9 cellular contexts compared by ENCODE assay signal in genomic region chr1:33641099-33641830, GRCh38.
DNase-seq lines count a peak whose midpoint lies in the region; ATAC-seq and TF ChIP-seq lines count a peak whose summit lies in the region.
"Had no signal": no experiment of that assay in that cellular context is flagged by ENCODE, and none has a peak within 500 bp of the region (broad histone marks: within the 10 kb centered on the region; RNA-seq: fewer than 3 reads in every experiment).

No MANE protein-coding gene starts in this region.

- TF ChIP-seq POLR2A in adrenal gland (IDR thresholded peaks at IDR 0.05) (no peak), Peyer's patch (IDR thresholded peaks at IDR 0.05) (no peak)

- ATAC-seq in lower lobe of right lung = no peak

- intact Hi-C loops in adrenal gland (cut with DNase I) (no loop called here), lower lobe of right lung (cut with DNase I) (no loop called here)

- H3K36me3 Mint-ChIP-seq in HFFc6 (ENCODE audit: low read depth) = no peaks in the 10 kb centered on the region

- 79 to 90% (median 81%) methylated on average over 5 of the region's 5 CpGs for WGBS in adrenal gland, 4 donors

- H3K27me3 Mint-ChIP-seq in HFFc6 (ENCODE audit: insufficient read depth) = peaks cover 5% of the 10 kb centered on the region

- H3K4me1 Mint-ChIP-seq in HFFc6 (ENCODE audit: low read depth) = peaks cover 5% of the 10 kb centered on the region; the same call in 1 of the 2 replicates

- TF ChIP-seq CTCF in HFFc6 (IDR thresholded peaks at IDR 0.05) = peak; percentile 67
- TF ChIP-seq CTCF in adrenal gland (IDR thresholded peaks at IDR 0.05) = peak in 5 of 6 experiments; percentile 11 to 26 (median 20)
- TF ChIP-seq CTCF in lower lobe of right lung (IDR thresholded peaks at IDR 0.05) = peak; percentile 16
- TF ChIP-seq CTCF in Peyer's patch (IDR thresholded peaks at IDR 0.05) = peak in 3 of 6 experiments; percentile 48 to 53 (median 51)

- H3K9me3 ChIP-seq in adrenal gland (replicated peaks in 1 of 3) (no peaks in the 10 kb centered on the region), lower lobe of right lung (no peaks in the 10 kb centered on the region), Peyer's patch (no peaks in the 10 kb centered on the region)

- H3K27ac ChIP-seq in adrenal gland (no peak overlapping the region), lower lobe of right lung (no peak overlapping the region), Peyer's patch (no peak overlapping the region)

- no peaks in the 10 kb centered on the region for H3K4me1 ChIP-seq in adrenal gland (replicated peaks in 1 of 2)
- H3K4me1 ChIP-seq in lower lobe of right lung = no peaks in the 10 kb centered on the region
- peaks cover 0 to 4% (median 0%) of the 10 kb centered on the region in 4 donors for H3K4me1 ChIP-seq in Peyer's patch

- peak; percentile 59 for DNase-seq in DMS153 (lab: John Stamatoyannopoulos, UW)
- peak; percentile 10 for DNase-seq in HFFc6
- no peak for DNase-seq in adrenal gland
- no peak for DNase-seq in lower lobe of right lung
- no peak for DNase-seq in activated CD4-positive, alpha-beta T cell treated with anti-CD3 and anti-CD28 coated beads for 1 hour
- DNase-seq in NCI-H146 (lab: John Stamatoyannopoulos, UW) = no peak
- DNase-seq in Peyer's patch = no peak
- DNase-seq in activated gamma-delta T cell treated with Interleukin-2 at 50 U/mL for 16 hours = no peak

- H3K9me3 Mint-ChIP-seq in HFFc6 = no peaks in the 10 kb centered on the region
- H3K9me3 Mint-ChIP-seq: dendritic cell treated with granulocyte-macrophage colony-stimulating factor and Interleukin-4, amounts not matched to agents 40 ng/mL and 50 ng/mL, for 4 days had no signal

- H3K27me3 ChIP-seq in adrenal gland = no peaks in the 10 kb centered on the region
- peaks cover 14% of the 10 kb centered on the region for H3K27me3 ChIP-seq in lower lobe of right lung (ENCODE audit: low read depth)
- H3K27me3 ChIP-seq in Peyer's patch = no peaks in the 10 kb centered on the region

- H3K27ac Mint-ChIP-seq in HFFc6 = no peak overlapping the region
- H3K27ac Mint-ChIP-seq: dendritic cell treated with granulocyte-macrophage colony-stimulating factor and Interleukin-4, amounts not matched to agents 40 ng/mL and 50 ng/mL, for 4 days had no signal

- H3K4me3 ChIP-seq in adrenal gland = no peak overlapping the region
- H3K4me3 ChIP-seq in lower lobe of right lung = no peak overlapping the region
- no peak overlapping the region for H3K4me3 ChIP-seq in Peyer's patch

- no peak overlapping the region for H3K4me3 Mint-ChIP-seq in HFFc6
- H3K4me3 Mint-ChIP-seq: dendritic cell treated with granulocyte-macrophage colony-stimulating factor and Interleukin-4, amounts not matched to agents 40 ng/mL and 50 ng/mL, for 4 days had no signal

- H3K36me3 ChIP-seq in adrenal gland (replicated peaks in 1 of 2) = no peaks in the 10 kb centered on the region
- H3K36me3 ChIP-seq in lower lobe of right lung = no peaks in the 10 kb centered on the region
- no peaks in the 10 kb centered on the region for H3K36me3 ChIP-seq in Peyer's patch

Comparison
In these comparisons a context has a peak if more than half of its experiments do, and no peak if none do; other contexts are left out.
1. DNase-seq: peak in DMS153 (single experiment) and HFFc6 (single experiment); none in adrenal gland (0 of 7), lower lobe of right lung (single experiment), activated CD4-positive, alpha-beta T cell treated with anti-CD3 and anti-CD28 coated beads for 1 hour (single experiment), NCI-H146 (single experiment), Peyer's patch (0 of 3) and activated gamma-delta T cell treated with Interleukin-2 at 50 U/mL for 16 hours (single experiment).